In genomic region chr4:156536661-156537060, GRCh38 we compare ENCODE assay signal across 22 cellular contexts.
DNase-seq lines count a peak whose midpoint lies in the region; ATAC-seq and TF ChIP-seq lines count a peak whose summit lies in the region.
"Had no signal": no experiment of that assay in that cellular context is flagged by ENCODE, and none has a peak within 500 bp of the region (broad histone marks: within the 10 kb centered on the region; RNA-seq: fewer than 3 reads in every experiment).

No MANE protein-coding gene starts in this region.

- peak; percentile 44 for DNase-seq in EH (ENCODE audit: low read depth)
- peak; percentile 46 for DNase-seq in PC-3
- no peak for DNase-seq in chondrocyte (ENCODE audit: low spot score)
- DNase-seq in mesothelial cell of epicardium (ENCODE audit: low spot score in 2 of 2, unreplicated experiment in 2 of 2): no peak
- no peak for DNase-seq in upper lobe of right lung
- no peak for DNase-seq in erythroblast (lab: John Stamatoyannopoulos, UW)
- no peak for DNase-seq in NCI-H526 treated with DMSO at 0.1 percent for 48 hours (lab: John Stamatoyannopoulos, UW)
- no peak for DNase-seq in KG1 (lab: John Stamatoyannopoulos, UW)
- DNase-seq: activated CD4-positive, alpha-beta T cell treated with anti-CD3 and anti-CD28 coated beads, Interleukin-2, amount 50 U/mL, for 1 hour; activated CD8-positive, alpha-beta memory T cell treated with anti-CD3 and anti-CD28 coated beads, Interleukin-2, amount 50 U/mL, for 48 hours; activated effector memory CD4-positive, alpha-beta T cell treated with anti-CD3 and anti-CD28 coated beads, Interleukin-2, amount 50 U/mL, for 16 hours; adrenal gland; endodermal cell; gastrocnemius medialis; left lung; NCI-H2081; NCI-H774; right cardiac atrium had no signal

- no peak overlapping the region for H3K9ac ChIP-seq in PC-3 (ENCODE audit: low read length)

- CTCF ChIA-PET in PC-3 (lab: Charles Lee): interaction anchor here (0.6 to 0.9 kb wide), 2 partner anchors 60 to 368 kb away, joined by 3 read pairs; no protein-coding TSS in a partner anchor

- POLR2A ChIA-PET in PC-3 (lab: Charles Lee; ENCODE audit: unreplicated experiment): no interaction called here

- no peaks in the 10 kb centered on the region for H3K79me2 ChIP-seq in PC-3 (ENCODE audit: low read length)

- H2AFZ ChIP-seq in PC-3 (ENCODE audit: low read length): no peak overlapping the region

- no peak overlapping the region for H3K4me3 Mint-ChIP-seq in chondrocyte (ENCODE audit: unreplicated experiment)
- H3K4me3 Mint-ChIP-seq in mesothelial cell of epicardium: no peak overlapping the region
- H3K4me3 Mint-ChIP-seq: endodermal cell; stimulated activated memory B cell treated with anti-CD40 and anti-IgM and Interleukin-4, amounts not matched to agents 10 μg/mL and 1 μg/mL and 100 μg/mL, for 72 hours had no signal

- no peaks in the 10 kb centered on the region for H3K9me2 ChIP-seq in PC-3 (replicated peaks; ENCODE audit: low read length)

- H3K27me3 Mint-ChIP-seq in chondrocyte (ENCODE audit: low read depth) (no peaks in the 10 kb centered on the region), mesothelial cell of epicardium (ENCODE audit: low read depth) (no peaks in the 10 kb centered on the region)
- H3K27me3 Mint-ChIP-seq: stimulated activated memory B cell treated with anti-CD40 and anti-IgM and Interleukin-4, amounts not matched to agents 10 μg/mL and 1 μg/mL and 100 μg/mL, for 72 hours had no signal

- no peaks in the 10 kb centered on the region for H4K20me1 ChIP-seq in PC-3 (ENCODE audit: low read length)

- H3K36me3 ChIP-seq in PC-3 (ENCODE audit: low read depth, low read length): no peaks in the 10 kb centered on the region
- no peaks in the 10 kb centered on the region for H3K36me3 ChIP-seq in upper lobe of right lung
- H3K36me3 ChIP-seq: adrenal gland, gastrocnemius medialis, left lung, neutrophil, tibial nerve had no signal

- peak overlapping the region; percentile 17 for H3K27ac Mint-ChIP-seq in chondrocyte (ENCODE audit: unreplicated experiment)
- H3K27ac Mint-ChIP-seq in mesothelial cell of epicardium: peak overlapping the region; percentile 87
- H3K27ac Mint-ChIP-seq: endodermal cell; stimulated activated memory B cell treated with anti-CD40 and anti-IgM and Interleukin-4, amounts not matched to agents 10 μg/mL and 1 μg/mL and 100 μg/mL, for 72 hours had no signal

- H3K9me3 ChIP-seq in PC-3 (ENCODE audit: low read length) (no peaks in the 10 kb centered on the region), upper lobe of right lung (no peaks in the 10 kb centered on the region)
- H3K9me3 ChIP-seq: adrenal gland, gastrocnemius medialis, left lung, neutrophil had no signal

- no peak overlapping the region for H3K27ac ChIP-seq in PC-3 (ENCODE audit: low read length)
- H3K27ac ChIP-seq in upper lobe of right lung: no peak overlapping the region
- H3K27ac ChIP-seq: adrenal gland, gastrocnemius medialis, left lung, neutrophil, tibial nerve had no signal

- no peak overlapping the region for H3K4me2 ChIP-seq in PC-3 (ENCODE audit: low read length)

- H3K4me3 ChIP-seq in PC-3 (ENCODE audit: low read length) (no peak overlapping the region), upper lobe of right lung (no peak overlapping the region)
- H3K4me3 ChIP-seq: adrenal gland, gastrocnemius medialis, K562, left lung, tibial nerve had no signal

- H3K4me1 ChIP-seq in PC-3 (ENCODE audit: insufficient read depth, low read length): no peaks in the 10 kb centered on the region
- H3K4me1 ChIP-seq in upper lobe of right lung: no peaks in the 10 kb centered on the region
- H3K4me1 ChIP-seq: adrenal gland, gastrocnemius medialis, left lung, tibial nerve had no signal

- no TSS peak for BruUV-seq in PC-3 (replicated peaks; lab: Mats Ljungman, UMichigan)

- intact Hi-C loops in PC-3 (cut with micrococcal nuclease) (no loop called here), upper lobe of right lung (cut with DNase I) (no loop called here)

- H3K4me1 Mint-ChIP-seq in chondrocyte (ENCODE audit: low read depth) (peaks cover 29% of the 10 kb centered on the region), mesothelial cell of epicardium (peaks cover 46% of the 10 kb centered on the region)
- H3K4me1 Mint-ChIP-seq: stimulated activated memory B cell treated with anti-CD40 and anti-IgM and Interleukin-4, amounts not matched to agents 10 μg/mL and 1 μg/mL and 100 μg/mL, for 72 hours had no signal

- H3K9me3 Mint-ChIP-seq in chondrocyte (ENCODE audit: low read depth) (peaks cover 13% of the 10 kb centered on the region), mesothelial cell of epicardium (peaks cover 21% of the 10 kb centered on the region)

- 0 out of 2 replicates have a peak, but pooled peaks have one; percentile 33 for ATAC-seq in PC-3
- ATAC-seq in upper lobe of right lung: no peak
- ATAC-seq: gastrocnemius medialis; K562; left lung; right cardiac atrium; stimulated activated memory B cell treated with anti-CD40 and anti-IgM and Interleukin-4, amounts not matched to agents 10 μg/mL and 1 μg/mL and 100 μg/mL, for 72 hours had no signal

- H3K27me3 ChIP-seq in PC-3 (ENCODE audit: low read length): no peaks in the 10 kb centered on the region
- H3K27me3 ChIP-seq in upper lobe of right lung: no peaks in the 10 kb centered on the region
- H3K27me3 ChIP-seq: gastrocnemius medialis, left lung, neutrophil, tibial nerve had no signal

- H3K36me3 Mint-ChIP-seq in chondrocyte (ENCODE audit: low read depth) (peaks cover 11% of the 10 kb centered on the region), mesothelial cell of epicardium (peaks cover 18% of the 10 kb centered on the region)
- H3K36me3 Mint-ChIP-seq: stimulated activated memory B cell treated with anti-CD40 and anti-IgM and Interleukin-4, amounts not matched to agents 10 μg/mL and 1 μg/mL and 100 μg/mL, for 72 hours had no signal

- TF ChIP-seq POLR2A in erythroblast (IDR thresholded peaks at IDR 0.05; ENCODE audit: low read length): no peak

- TF ChIP-seq CTCF in PC-3 (conservative IDR thresholded peaks at IDR 0.05; ENCODE audit: low read depth, low read length): no peak
- TF ChIP-seq CTCF in chondrocyte (IDR thresholded peaks at IDR 0.05): no peak
- no peak for TF ChIP-seq CTCF in mesothelial cell of epicardium (IDR thresholded peaks at IDR 0.05; ENCODE audit: unreplicated experiment)
- TF ChIP-seq CTCF in upper lobe of right lung (IDR thresholded peaks at IDR 0.05): no peak

- H3F3A ChIP-seq in PC-3 (ENCODE audit: low read length, unreplicated experiment): no peaks in the 10 kb centered on the region

Comparison
In these comparisons a context has a peak if more than half of its experiments do, and no peak if none do; other contexts are left out.
1. DNase-seq: peak in EH (single experiment) and PC-3 (single experiment); none in chondrocyte (single experiment), mesothelial cell of epicardium (0 of 2), upper lobe of right lung (single experiment), erythroblast (0 of 2), NCI-H526 treated with DMSO at 0.1 percent for 48 hours (single experiment) and KG1 (single experiment).